ENCODE assay signal across 16 cellular contexts in the genomic region with DNA sequence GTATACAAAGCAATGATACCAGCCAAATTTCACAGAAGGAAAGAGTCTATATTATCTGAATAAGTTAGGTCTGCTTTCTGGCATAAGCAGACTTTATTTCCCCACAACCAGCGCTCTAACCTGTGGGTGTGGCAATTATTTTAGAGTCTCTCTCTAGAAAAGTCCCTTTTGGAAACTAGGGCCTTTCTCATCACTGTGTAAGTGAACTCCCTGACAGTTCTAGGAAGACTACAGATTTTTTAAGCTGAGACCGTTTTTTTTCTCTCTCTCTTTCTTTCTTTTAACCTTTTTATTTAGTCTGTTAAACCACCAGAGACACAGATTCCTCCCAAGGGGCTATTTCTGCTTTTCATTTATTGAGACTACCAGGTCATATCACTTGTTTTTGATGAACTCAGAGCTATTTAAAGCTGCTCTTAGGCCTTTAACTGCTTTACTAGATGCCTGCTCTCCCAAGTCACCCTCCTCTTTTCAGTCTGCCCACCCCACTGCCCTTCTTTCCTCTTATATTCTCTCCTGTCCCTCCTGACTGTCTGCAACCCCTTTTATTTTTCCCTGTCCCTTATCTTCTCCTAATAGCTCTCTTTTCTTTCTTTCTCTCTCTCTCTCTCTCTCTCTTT.
DNase-seq lines count a peak whose midpoint lies in the region; ATAC-seq, FAIRE-seq and TF ChIP-seq lines count a peak whose summit lies in the region.
"Had no signal": no experiment of that assay in that cellular context is flagged by ENCODE, and none has a peak within 500 bp of the region (broad histone marks: within the 10 kb centered on the region; RNA-seq: fewer than 3 reads in every experiment).

No MANE protein-coding gene starts in this region.

- POLR2A ChIA-PET in HepG2 (lab: Yijun Ruan, JAX): no interaction called here

- TF ChIP-seq CTCF in HepG2 (CRISPR knock-in tag; IDR thresholded peaks at IDR 0.05) (no peak), right lobe of liver (IDR thresholded peaks at IDR 0.05) (no peak), glutamatergic neuron (IDR thresholded peaks at IDR 0.05; ENCODE audit: partially characterized antibody, unreplicated experiment) (no peak)

- H3K27ac ChIP-seq in HepG2 (ENCODE audit: extremely low read length, insufficient read depth, low read length) (no peak overlapping the region), right lobe of liver (no peak overlapping the region), mesodermal cell (ENCODE audit: low read depth, low read length, severe bottlenecking) (peak overlapping the region; percentile 60)

- in situ Hi-C loops in HepG2 (cut with HindIII; ENCODE audit: extremely low pct_ligation_motif_present, low pct_unique_long_range_greater_than_20kb): no loop called here

- intact Hi-C loops in HepG2 (cut with micrococcal nuclease; ENCODE audit: unreplicated experiment): loop anchor here (2.0 kb wide), 1 partner anchor 41 kb away; no protein-coding TSS in a partner anchor
- intact Hi-C loops in right lobe of liver (cut with DNase I): no loop called here
- intact Hi-C loops in Right ventricle myocardium superior (cut with DNase I): no loop called here

- H3K36me3 Mint-ChIP-seq in glutamatergic neuron (ENCODE audit: unreplicated experiment): no peaks in the 10 kb centered on the region
- H3K36me3 Mint-ChIP-seq: activated naive CD4-positive, alpha-beta T cell treated with anti-CD3 and anti-CD28 coated beads, Interleukin-2, amount 50 U/mL, for 72 hours had no signal

- H3K27ac Mint-ChIP-seq in glutamatergic neuron (ENCODE audit: unreplicated experiment): no peak overlapping the region
- H3K27ac Mint-ChIP-seq: activated naive CD4-positive, alpha-beta T cell treated with anti-CD3 and anti-CD28 coated beads, Interleukin-2, amount 50 U/mL, for 72 hours had no signal

- BruUV-seq in HepG2 (replicated peaks; lab: Mats Ljungman, UMichigan): no TSS peak

- TF ChIP-seq EP300 in HepG2 (IDR thresholded peaks at IDR 0.05; ENCODE audit: low read depth in 2 of 2, low read length in 2 of 2) (no peak), HepG2 (CRISPR knock-in tag; IDR thresholded peaks at IDR 0.05; ENCODE audit: borderline replicate concordance) (no peak)

- H3K4me3 Mint-ChIP-seq in glutamatergic neuron (ENCODE audit: unreplicated experiment): no peak overlapping the region

- TF ChIP-seq POLR2A in HepG2 (IDR thresholded peaks at IDR 0.05; ENCODE audit: insufficient read depth in 1 of 2, low read depth in 2 of 2, low read length in 2 of 2): no peak
- no peak for TF ChIP-seq POLR2A in right lobe of liver (IDR thresholded peaks at IDR 0.05)

- no peak for DNase-seq in HepG2 (ENCODE audit: low spot score)
- DNase-seq in right lobe of liver: no peak
- DNase-seq in Right ventricle myocardium superior: no peak
- DNase-seq in NCI-H146 treated with DMSO at 0.1 percent for 48 hours (lab: John Stamatoyannopoulos, UW; ENCODE audit: unreplicated experiment): no peak
- no peak for DNase-seq in GOT3 (lab: John Stamatoyannopoulos, UW)
- DNase-seq in NOMO-1 treated with DMSO at 0.1 percent for 48 hours (lab: John Stamatoyannopoulos, UW; ENCODE audit: unreplicated experiment): no peak
- DNase-seq in glutamatergic neuron: no peak
- DNase-seq: cerebellar nuclear complex; HCEC 1CT; left colon; NCI-H2081 treated with DMSO at 0.1 percent for 48 hours; NCI-H82; stimulated activated CD4-positive, alpha-beta T cell treated with anti-CD3 and anti-CD28 coated beads, Interleukin-1b, Interleukin-23, amount 100 ng/mL, for 48 hours; T1000 had no signal

- H3K4me1 ChIP-seq in HepG2 (ENCODE audit: insufficient read depth, low read length) (peaks cover 41% of the 10 kb centered on the region), right lobe of liver (no peaks in the 10 kb centered on the region), mesodermal cell (ENCODE audit: control insufficient read depth, insufficient read depth, low read length, poor library complexity, severe bottlenecking) (peaks cover 49% of the 10 kb centered on the region)

- H3K4me2 ChIP-seq in HepG2 (ENCODE audit: low read depth, low read length): no peak overlapping the region

- no peak for TF ChIP-seq RAD21 in HepG2 (CRISPR knock-in tag; IDR thresholded peaks at IDR 0.05)

- ATAC-seq in HepG2 (no peak), right lobe of liver (no peak), Right ventricle myocardium superior (ENCODE audit: poor library complexity) (peak; percentile 70)
- ATAC-seq: activated naive CD4-positive, alpha-beta T cell treated with anti-CD3 and anti-CD28 coated beads, Interleukin-2, amount 50 U/mL, for 72 hours; left colon had no signal

- H3K9ac ChIP-seq in HepG2 (ENCODE audit: insufficient read depth, low read depth, low read length): no peak overlapping the region

- H3K9me3 Mint-ChIP-seq in glutamatergic neuron (ENCODE audit: unreplicated experiment): no peaks in the 10 kb centered on the region
- H3K9me3 Mint-ChIP-seq: activated naive CD4-positive, alpha-beta T cell treated with anti-CD3 and anti-CD28 coated beads, Interleukin-2, amount 50 U/mL, for 72 hours had no signal

- H3K4me1 Mint-ChIP-seq in glutamatergic neuron (ENCODE audit: low read depth, unreplicated experiment): peaks cover 8% of the 10 kb centered on the region

- H3K79me2 ChIP-seq in HepG2 (ENCODE audit: insufficient read depth, low read length): no peaks in the 10 kb centered on the region

- no peaks in the 10 kb centered on the region for H3K27me3 Mint-ChIP-seq in glutamatergic neuron (ENCODE audit: unreplicated experiment)

- H3K9me3 ChIP-seq in HepG2 (ENCODE audit: low read length): no peaks in the 10 kb centered on the region
- H3K9me3 ChIP-seq in right lobe of liver: no peaks in the 10 kb centered on the region
- H3K9me3 ChIP-seq in mesodermal cell (ENCODE audit: control insufficient read depth, low read length): no peaks in the 10 kb centered on the region

- H3K36me3 ChIP-seq in HepG2 (replicated peaks in 1 of 2; ENCODE audit: control insufficient read depth in 1 of 2, insufficient read depth in 2 of 2, low read length in 2 of 2): no peaks in the 10 kb centered on the region
- H3K36me3 ChIP-seq in right lobe of liver: no peaks in the 10 kb centered on the region
- H3K36me3 ChIP-seq in mesodermal cell (ENCODE audit: control insufficient read depth, insufficient read depth, low read length): no peaks in the 10 kb centered on the region

- peaks cover 0 to 8% of the 10 kb centered on the region in 2 experiments; a peak in 2 of 5 replicates for H3K27me3 ChIP-seq in HepG2 (ENCODE audit: control insufficient read depth in 1 of 2, insufficient read depth in 2 of 2, low read length in 2 of 2)
- no peaks in the 10 kb centered on the region for H3K27me3 ChIP-seq in right lobe of liver

- no peak for FAIRE-seq in HepG2 (lab: Jason Lieb, UNC)

- WGBS in HepG2 (ENCODE audit: low lambda C conversion rate): 45% methylated on average over 2 of the region's 2 CpGs
- 53% methylated on average over 2 of the region's 2 CpGs for WGBS in right lobe of liver (ENCODE audit: insufficient coverage, low coverage, low lambda C conversion rate, missing lambda C conversion rate)
- 86 to 92% methylated on average over 2 of the region's 2 CpGs for WGBS in mesodermal cell (ENCODE audit: insufficient coverage in 2 of 2), 2 experiments

- H3K4me3 ChIP-seq in HepG2 (replicated peaks in 1 of 3; ENCODE audit: insufficient read depth in 1 of 3, low read depth in 2 of 3, low read length in 3 of 3): no peak overlapping the region
- H3K4me3 ChIP-seq in right lobe of liver: no peak overlapping the region
- H3K4me3 ChIP-seq in mesodermal cell (ENCODE audit: extremely low read depth, insufficient read depth, low read length, poor library complexity, severe bottlenecking): no peak overlapping the region

- CTCF ChIA-PET in HepG2 (lab: Yijun Ruan, JAX; ENCODE audit: low intra/inter-chr PET ratio, low total read pairs): no interaction called here

- no peak overlapping the region for H2AFZ ChIP-seq in HepG2 (ENCODE audit: low read length)

- H4K20me1 ChIP-seq in HepG2 (ENCODE audit: insufficient read depth, low read length): no peaks in the 10 kb centered on the region

TF ChIP-seq in HepG2, 621 proteins besides CTCF, POLR2A, EP300 and RAD21:
- TF ChIP-seq MXD4 (CRISPR knock-in tag; IDR thresholded peaks at IDR 0.05) (no peak), CHD2 (IDR thresholded peaks at IDR 0.05; ENCODE audit: low read depth, low read length) (no peak), RBFOX2 (IDR thresholded peaks at IDR 0.05; ENCODE audit: low read depth, low read length) (0 out of 2 replicates have a peak, but pooled peaks have one; percentile 43)
